Comparison of ENCODE assay signal across 8 cellular contexts in genomic region chr10:119207713-119208552, GRCh38. TPM values are rescaled to one million over a fixed set of nuclear protein-coding genes. Genes with fewer than 3 reads are reported as not detected.
DNase-seq lines count a peak whose midpoint lies in the region; ATAC-seq, FAIRE-seq and TF ChIP-seq lines count a peak whose summit lies in the region.

No MANE protein-coding gene starts in this region.

- H3K27ac ChIP-seq in ACC112 (ENCODE audit: low read depth, low read length) = peak overlapping the region; percentile 75

- no peaks in the 10 kb centered on the region for H3K36me3 Mint-ChIP-seq in T-helper 17 cell (ENCODE audit: low read depth)

- peaks cover 37% of the 10 kb centered on the region for H3K4me1 Mint-ChIP-seq in T-helper 17 cell

- ATAC-seq in GM19324 (IDR thresholded peaks at IDR 0.05; ENCODE audit: low FRiP score, unreplicated experiment) (peak; percentile 6), T-helper 17 cell (no peak)

- peak overlapping the region; percentile 95 for H3K4me3 Mint-ChIP-seq in T-helper 17 cell

- peak; percentile 40 for DNase-seq in HK-2 (ENCODE audit: unreplicated experiment)
- peak; percentile 9 to 28 (median 15) for DNase-seq in T-helper 17 cell
- peak; percentile 51 for DNase-seq in bronchial epithelial cell (ENCODE audit: low read depth)
- DNase-seq in iPS-NIHi7 (ENCODE audit: extremely low spot score) = peak; percentile 38
- no peak for DNase-seq in skeletal muscle cell (ENCODE audit: low read depth)
- DNase-seq in GM19238 (ENCODE audit: insufficient read length, low spot score) = no peak

- no peaks in the 10 kb centered on the region for H3K27me3 ChIP-seq in ACC112 (ENCODE audit: insufficient read depth, low read length)
- H3K27me3 ChIP-seq in bronchial epithelial cell (ENCODE audit: control insufficient read depth, insufficient read depth, low read length) = no peaks in the 10 kb centered on the region

- peak overlapping the region; percentile 95 for H3K4me3 ChIP-seq in ACC112 (ENCODE audit: low read depth, low read length)
- H3K4me3 ChIP-seq in bronchial epithelial cell (ENCODE audit: low read depth, low read length) = peak overlapping the region; percentile 57
- peak overlapping the region; percentile 74 for H3K4me3 ChIP-seq in skeletal muscle cell (ENCODE audit: low read depth, low read length)

- no peaks in the 10 kb centered on the region for H3K9me3 ChIP-seq in T-helper 17 cell (ENCODE audit: control insufficient read depth, low read length, poor library complexity, severe bottlenecking)

- H2AFZ ChIP-seq in ACC112 (ENCODE audit: low read length, unreplicated experiment) = peak overlapping the region; percentile 92

- FAIRE-seq in bronchial epithelial cell (lab: Jason Lieb, UNC) = no peak

- TF ChIP-seq CTCF in bronchial epithelial cell (IDR thresholded peaks at IDR 0.05; ENCODE audit: insufficient read depth, low read length, severe bottlenecking) = no peak

- H3K79me2 ChIP-seq in ACC112 (ENCODE audit: control insufficient read depth, insufficient read depth, low read length, unreplicated experiment) = peaks cover 37% of the 10 kb centered on the region

- no peaks in the 10 kb centered on the region for H3K27me3 Mint-ChIP-seq in T-helper 17 cell

- H3K4me1 ChIP-seq in ACC112 (ENCODE audit: control insufficient read depth, insufficient read depth, low read length, unreplicated experiment) = peaks cover 44% of the 10 kb centered on the region

- H3K36me3 ChIP-seq in ACC112 (ENCODE audit: insufficient read depth, low read length) (no peaks in the 10 kb centered on the region), bronchial epithelial cell (ENCODE audit: control insufficient read depth, insufficient read depth, low read length) (no peaks in the 10 kb centered on the region)

- peak overlapping the region; percentile 77 for H3K27ac Mint-ChIP-seq in T-helper 17 cell

RNA-seq across cellular contexts. Expression of gene GRK5, which starts 0.6 kb away (rescaled TPM):
- total RNA-seq in T-helper 17 cell (10 to 100 TPM; 13.9 to 28.5 TPM), bronchial epithelial cell (1.5 and 2.4 TPM in 2 replicates)

RNA-seq across cellular contexts. Expression of gene PRDX3, which starts 29.3 kb away (rescaled TPM):
- 10 to 100 TPM; 16.4 to 17.1 TPM for total RNA-seq in T-helper 17 cell
- 107 and 110 TPM in 2 replicates for total RNA-seq in bronchial epithelial cell

RNA-seq across cellular contexts. Expression of gene SFXN4, which starts 42.4 kb away (rescaled TPM):
- total RNA-seq in T-helper 17 cell (1 to 10 TPM; 8.3 to 9.5 TPM), bronchial epithelial cell (19.5 and 21.6 TPM in 2 replicates)

Comparison
In these comparisons a context has a peak if more than half of its experiments do, and no peak if none do; other contexts are left out.
1. DNase-seq: peak in HK-2 (single experiment), T-helper 17 cell (3 of 3), bronchial epithelial cell (single experiment) and iPS-NIHi7 (single experiment); none in skeletal muscle cell (single experiment) and GM19238 (single experiment).
2. Peak in every context shown above with its lines, with median percentiles within 50 percentile points of each other: H3K4me3 ChIP-seq.